ENCODE assay signal across 8 cellular contexts in the genomic region with DNA sequence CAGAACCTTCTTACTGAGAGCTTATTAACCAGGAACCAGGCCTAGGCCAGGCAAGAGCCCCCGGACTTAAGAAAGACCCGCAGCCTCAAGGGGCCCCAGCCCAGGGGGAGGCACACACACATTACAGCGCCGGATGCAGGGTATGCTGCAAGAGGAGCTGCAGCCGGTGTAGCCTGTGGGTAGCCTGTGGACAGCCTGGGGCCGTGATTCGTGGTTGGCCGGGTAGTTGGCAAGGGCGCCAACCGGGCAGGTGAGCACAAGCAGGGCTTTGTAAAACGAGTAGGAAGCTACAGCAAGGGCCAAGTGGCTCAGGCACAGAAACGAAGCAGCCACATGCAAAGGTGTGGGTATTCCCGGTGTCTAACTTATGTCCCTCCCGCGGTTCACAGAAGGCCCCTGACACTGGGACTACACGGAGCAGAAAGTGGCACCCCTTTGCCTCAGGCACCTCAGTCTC. TPM values are rescaled to one million over a fixed set of nuclear protein-coding genes. Genes with fewer than 3 reads are reported as not detected.
DNase-seq lines count a peak whose midpoint lies in the region; ATAC-seq and TF ChIP-seq lines count a peak whose summit lies in the region.

No MANE protein-coding gene starts in this region.

- no peaks in the 10 kb centered on the region for H3K27me3 Mint-ChIP-seq in MCF 10A (ENCODE audit: insufficient read depth, unreplicated experiment)

- no peak overlapping the region for H3K27ac ChIP-seq in KMS-11

- in situ Hi-C loops in KBM-7 (cut with MboI; ENCODE audit: low pct_unique_long_range_greater_than_20kb, low sequenced_read_pairs), result no loop called here

- peak overlapping the region; percentile 30; the same call in 1 of the 2 replicates for H3K4me2 ChIP-seq in KMS-11

- H3K4me3 Mint-ChIP-seq in MCF 10A (ENCODE audit: unreplicated experiment), result no peak overlapping the region

- peaks cover 4% of the 10 kb centered on the region for H3K36me3 Mint-ChIP-seq in MCF 10A (ENCODE audit: insufficient read depth, unreplicated experiment)

- BruUV-seq in MCF 10A (replicated peaks; lab: Mats Ljungman, UMichigan), result no TSS peak

- POLR2A ChIA-PET in MCF 10A (lab: Yijun Ruan, JAX), result interaction anchor here (1.0 to 2.5 kb wide), 6 partner anchors 9 to 322 kb away, joined by 4 to 16 read pairs (median 5); a partner anchor contains a TSS

- peak overlapping the region; percentile 47; the same call in 1 of the 2 replicates for H2AFZ ChIP-seq in KMS-11 (ENCODE audit: low read depth)

- CTCF ChIA-PET in MCF 10A (lab: Yijun Ruan, JAX), result interaction anchor here (0.6 to 3.6 kb wide), 10 partner anchors 9 to 477 kb away, joined by 3 to 11 read pairs (median 3); no protein-coding TSS in a partner anchor

- no peaks in the 10 kb centered on the region for H4K20me1 ChIP-seq in KMS-11 (ENCODE audit: insufficient read depth)

- no peak for TF ChIP-seq CTCF in KMS-11 (conservative IDR thresholded peaks at IDR 0.05; ENCODE audit: low read depth, low read length)
- TF ChIP-seq CTCF in MCF 10A (IDR thresholded peaks at IDR 0.05; ENCODE audit: unreplicated experiment), result no peak

- intact Hi-C loops in MCF 10A (cut with micrococcal nuclease), result no loop called here

- DNase-seq in COR-L47 (lab: John Stamatoyannopoulos, UW) (peak; percentile 64), MCF 10A (ENCODE audit: unreplicated experiment) (peak; percentile 83), myocyte (ENCODE audit: low read depth) (peak; percentile 65), KBM-7 (no peak), AG08396 (ENCODE audit: low spot score) (no peak), middle frontal gyrus (ENCODE audit: extremely low spot score, low spot score) (no peak)

- ATAC-seq in GM19452 (IDR thresholded peaks at IDR 0.05; ENCODE audit: unreplicated experiment), result peak; percentile 22

- no peak overlapping the region for H3K4me3 ChIP-seq in KMS-11 (IDR thresholded peaks at IDR 0.05; ENCODE audit: insufficient read depth, low read depth, low read length)

- peak overlapping the region; percentile 12 for H3K27ac Mint-ChIP-seq in MCF 10A (ENCODE audit: low read depth, unreplicated experiment)

- H3K9me3 Mint-ChIP-seq in MCF 10A (ENCODE audit: unreplicated experiment), result no peaks in the 10 kb centered on the region

- no peaks in the 10 kb centered on the region for H3K36me3 ChIP-seq in KMS-11 (ENCODE audit: insufficient read depth)

- no peaks in the 10 kb centered on the region for H3K27me3 ChIP-seq in KMS-11 (ENCODE audit: insufficient read depth, low read depth)

- H3K4me1 ChIP-seq in KMS-11 (ENCODE audit: low read depth, poor library complexity, severe bottlenecking), result peaks cover 19% of the 10 kb centered on the region

- no peaks in the 10 kb centered on the region for H3K79me2 ChIP-seq in KMS-11 (ENCODE audit: insufficient read depth, low read depth)

- peaks cover 11% of the 10 kb centered on the region for H3K4me1 Mint-ChIP-seq in MCF 10A (ENCODE audit: insufficient read depth, unreplicated experiment)

- peak overlapping the region; percentile 43; the same call in 1 of the 2 replicates for H3K9ac ChIP-seq in KMS-11

RNA-seq across cellular contexts. Expression of a gene that starts 40.6 kb away (rescaled TPM):
- total RNA-seq in MCF 10A (2022), result 0.66 and 1.1 TPM in 2 replicates
- 6.5 and 7.9 TPM in 2 replicates for total RNA-seq in myocyte
- polyA plus RNA-seq in myocyte (2012), result 4.4 TPM

Comparison
In these comparisons a context has a peak if more than half of its experiments do, and no peak if none do; other contexts are left out.
1. DNase-seq: peak in COR-L47 (single experiment), MCF 10A (single experiment) and myocyte (single experiment); none in KBM-7 (single experiment), AG08396 (single experiment) and middle frontal gyrus (single experiment).